ENCODE assay signal across 30 cellular contexts in genomic region chr22:36079041-36079440, GRCh38.
"Had no signal": no experiment of that assay in that cellular context is flagged by ENCODE, and none has a peak within 500 bp of the region (broad histone marks: within the 10 kb centered on the region; RNA-seq: fewer than 3 reads in every experiment).

No MANE protein-coding gene starts in this region.

- H3K27me3 ChIP-seq: adrenal gland, ascending aorta, brain microvascular endothelial cell, dorsolateral prefrontal cortex, hepatocyte, left lung, right lobe of liver, testis, uterus had no signal

- H3K4me1 Mint-ChIP-seq: activated naive CD4-positive, alpha-beta T cell treated with anti-CD3 and anti-CD28 coated beads, Interleukin-2, amount 50 U/mL, for 24 hours; immature natural killer cell; WTC11 had no signal

- H3K79me2 ChIP-seq: hepatocyte had no signal

- H3K9me3 ChIP-seq: adrenal gland, ascending aorta, left lung, right lobe of liver, testis, uterus had no signal

- ATAC-seq: activated T-cell treated with anti-CD3 and anti-CD28 coated beads, Interleukin-2, amount 50 U/mL, for 72 hours; effector memory CD8-positive, alpha-beta T cell; esophagus mucosa; left lung; right lobe of liver; WTC11 had no signal

- H3K4me2 ChIP-seq: hepatocyte had no signal

- H3K27ac ChIP-seq: adrenal gland, ascending aorta, brain microvascular endothelial cell, dorsolateral prefrontal cortex, hepatocyte, left lung, right lobe of liver, testis, uterus had no signal

- H3K27me3 Mint-ChIP-seq: activated naive CD4-positive, alpha-beta T cell treated with anti-CD3 and anti-CD28 coated beads, Interleukin-2, amount 50 U/mL, for 24 hours; effector memory CD8-positive, alpha-beta T cell had no signal

- H3K36me3 ChIP-seq: adrenal gland, ascending aorta, brain microvascular endothelial cell, left lung, right lobe of liver, uterus had no signal

- DNase-seq: activated CD4-positive, alpha-beta T cell treated with anti-CD3 and anti-CD28 coated beads, Interleukin-2, amount 50 U/mL, for 48 hours; activated gamma-delta T cell; activated T-cell treated with anti-CD3 and anti-CD28 coated beads, Interleukin-2, amount 50 U/mL, for 72 hours; adrenal gland; brain microvascular endothelial cell; central memory CD4-positive, alpha-beta T cell; dorsolateral prefrontal cortex; effector memory CD8-positive, alpha-beta T cell; foreskin melanocyte; glutamatergic neuron; immature natural killer cell; kidney glomerular epithelial cell; left lung; naive B cell; occipital lobe; right lobe of liver; stimulated activated CD8-positive, alpha-beta memory T cell treated with anti-CD3 and anti-CD28 coated beads, Interleukin-4, amount 100 ng/mL, for 48 hours; stimulated activated naive CD4-positive, alpha-beta T cell; T-helper 9 cell; testis; trophoblast cell; uterus had no signal

- H3K4me3 ChIP-seq: adrenal gland, ascending aorta, dorsolateral prefrontal cortex, hepatocyte, left lung, lung, right lobe of liver, skin epidermis, testis, uterus had no signal

- FAIRE-seq: endothelial cell of umbilical vein had no signal

- H3K36me3 Mint-ChIP-seq: activated naive CD4-positive, alpha-beta T cell treated with anti-CD3 and anti-CD28 coated beads, Interleukin-2, amount 50 U/mL, for 24 hours; immature natural killer cell; naive B cell; WTC11 had no signal

- H3K4me1 ChIP-seq: adrenal gland, ascending aorta, left lung, right lobe of liver, testis had no signal

- H3K27ac Mint-ChIP-seq: activated naive CD4-positive, alpha-beta T cell treated with anti-CD3 and anti-CD28 coated beads, Interleukin-2, amount 50 U/mL, for 24 hours; activated T-cell treated with anti-CD3 and anti-CD28 coated beads, Interleukin-2, amount 50 U/mL, for 72 hours; effector memory CD8-positive, alpha-beta T cell; immature natural killer cell; naive B cell; WTC11 had no signal

- H2AFZ ChIP-seq: hepatocyte had no signal

- H3K9me3 Mint-ChIP-seq: activated naive CD4-positive, alpha-beta T cell treated with anti-CD3 and anti-CD28 coated beads, Interleukin-2, amount 50 U/mL, for 24 hours; activated T-cell treated with anti-CD3 and anti-CD28 coated beads, Interleukin-2, amount 50 U/mL, for 72 hours; effector memory CD8-positive, alpha-beta T cell had no signal

- H3K4me3 Mint-ChIP-seq: activated naive CD4-positive, alpha-beta T cell treated with anti-CD3 and anti-CD28 coated beads, Interleukin-2, amount 50 U/mL, for 24 hours; activated T-cell treated with anti-CD3 and anti-CD28 coated beads, Interleukin-2, amount 50 U/mL, for 72 hours; effector memory CD8-positive, alpha-beta T cell; immature natural killer cell; naive B cell; WTC11 had no signal
